Comparison of ENCODE assay signal across 8 cellular contexts in the genomic region with DNA sequence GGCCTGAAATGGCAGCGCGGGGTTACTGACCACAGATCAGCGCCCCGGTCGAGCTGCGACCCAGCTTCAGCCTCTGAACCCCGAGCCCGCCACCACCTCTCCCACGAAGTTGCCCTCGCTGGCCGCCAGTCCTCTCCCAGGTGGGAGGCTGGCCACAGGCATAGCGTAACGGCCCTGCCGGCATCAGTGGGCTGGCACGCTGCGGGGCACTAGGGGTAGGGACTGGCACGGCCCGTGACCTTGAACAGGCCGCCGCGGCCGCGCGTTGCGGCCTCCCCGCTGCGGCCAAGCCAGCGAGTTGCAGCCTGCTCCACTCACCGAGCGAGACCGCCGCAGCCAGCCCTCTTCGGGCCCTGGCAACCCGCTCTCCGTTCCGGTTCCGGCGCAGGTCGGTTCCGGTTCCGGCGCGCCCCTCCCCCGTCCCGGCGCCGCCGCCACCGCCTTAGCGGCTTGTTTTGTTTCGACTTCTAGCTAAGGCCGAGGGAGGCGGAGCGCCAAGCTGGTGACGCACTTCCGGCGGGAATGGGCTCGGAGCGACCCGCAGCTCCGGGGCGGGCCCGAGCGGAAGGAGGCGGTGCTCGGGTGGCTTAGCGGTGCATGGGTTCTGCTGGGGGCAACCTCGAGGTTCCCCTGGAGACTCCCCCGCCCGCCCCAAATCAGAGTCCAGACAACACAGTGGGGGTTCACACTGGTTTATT. TPM values are rescaled to one million over a fixed set of nuclear protein-coding genes. Genes with fewer than 3 reads are reported as not detected.
DNase-seq lines count a peak whose midpoint lies in the region; ATAC-seq and TF ChIP-seq lines count a peak whose summit lies in the region.

A gene with protein sequence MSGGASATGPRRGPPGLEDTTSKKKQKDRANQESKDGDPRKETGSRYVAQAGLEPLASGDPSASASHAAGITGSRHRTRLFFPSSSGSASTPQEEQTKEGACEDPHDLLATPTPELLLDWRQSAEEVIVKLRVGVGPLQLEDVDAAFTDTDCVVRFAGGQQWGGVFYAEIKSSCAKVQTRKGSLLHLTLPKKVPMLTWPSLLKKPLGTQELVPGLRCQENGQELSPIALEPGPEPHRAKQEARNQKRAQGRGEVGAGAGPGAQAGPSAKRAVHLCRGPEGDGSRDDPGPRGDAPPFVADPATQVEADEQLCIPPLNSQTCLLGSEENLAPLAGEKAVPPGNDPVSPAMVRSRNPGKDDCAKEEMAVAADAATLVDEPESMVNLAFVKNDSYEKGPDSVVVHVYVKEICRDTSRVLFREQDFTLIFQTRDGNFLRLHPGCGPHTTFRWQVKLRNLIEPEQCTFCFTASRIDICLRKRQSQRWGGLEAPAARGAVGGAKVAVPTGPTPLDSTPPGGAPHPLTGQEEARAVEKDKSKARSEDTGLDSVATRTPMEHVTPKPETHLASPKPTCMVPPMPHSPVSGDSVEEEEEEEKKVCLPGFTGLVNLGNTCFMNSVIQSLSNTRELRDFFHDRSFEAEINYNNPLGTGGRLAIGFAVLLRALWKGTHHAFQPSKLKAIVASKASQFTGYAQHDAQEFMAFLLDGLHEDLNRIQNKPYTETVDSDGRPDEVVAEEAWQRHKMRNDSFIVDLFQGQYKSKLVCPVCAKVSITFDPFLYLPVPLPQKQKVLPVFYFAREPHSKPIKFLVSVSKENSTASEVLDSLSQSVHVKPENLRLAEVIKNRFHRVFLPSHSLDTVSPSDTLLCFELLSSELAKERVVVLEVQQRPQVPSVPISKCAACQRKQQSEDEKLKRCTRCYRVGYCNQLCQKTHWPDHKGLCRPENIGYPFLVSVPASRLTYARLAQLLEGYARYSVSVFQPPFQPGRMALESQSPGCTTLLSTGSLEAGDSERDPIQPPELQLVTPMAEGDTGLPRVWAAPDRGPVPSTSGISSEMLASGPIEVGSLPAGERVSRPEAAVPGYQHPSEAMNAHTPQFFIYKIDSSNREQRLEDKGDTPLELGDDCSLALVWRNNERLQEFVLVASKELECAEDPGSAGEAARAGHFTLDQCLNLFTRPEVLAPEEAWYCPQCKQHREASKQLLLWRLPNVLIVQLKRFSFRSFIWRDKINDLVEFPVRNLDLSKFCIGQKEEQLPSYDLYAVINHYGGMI (N-terminal part only) (minus strand): TSS at position 386 of the 698 bp plus-strand sequence. CDS start 1,678 bp downstream, outside the sequence.

- H3K9ac ChIP-seq in OCI-LY1 (ENCODE audit: low read length), result peak within 1 kb of the TSS; percentile 87

- TF ChIP-seq CTCF in OCI-LY1 (IDR thresholded peaks at IDR 0.05; ENCODE audit: low read length), result no peak

- in situ Hi-C loops in endometrial microvascular endothelial cells (cut with HindIII; ENCODE audit: inconsistent ontology term, low pct_unique_long_range_greater_than_20kb, low sequenced_read_pairs), result no loop called here

- peak within 1 kb of the TSS; percentile 99 for H3K4me2 ChIP-seq in OCI-LY1 (ENCODE audit: low read length)

- H4K20me1 ChIP-seq in OCI-LY1 (ENCODE audit: insufficient read depth, low read length), result no peaks in the 10 kb centered on the region

- no peaks in the 10 kb centered on the region for H3K9me2 ChIP-seq in OCI-LY1 (ENCODE audit: low read depth, low read length)

- no peaks in the 10 kb centered on the region for H3K27me3 ChIP-seq in OCI-LY1 (ENCODE audit: insufficient read depth, low read length)

- peak; percentile 92 for DNase-seq in COLO668 (lab: John Stamatoyannopoulos, UW; ENCODE audit: unreplicated experiment)
- DNase-seq in HT-29 (ENCODE audit: low spot score), result peak; percentile 83
- DNase-seq in activated CD8-positive, alpha-beta memory T cell treated with anti-CD3 and anti-CD28 coated beads, Interleukin-2, amount 50 U/mL, for 4 hours, result peak; percentile 95
- peak; percentile 90 for DNase-seq in middle frontal gyrus (ENCODE audit: extremely low spot score, low spot score)
- peak; percentile 91 to 92 for DNase-seq in stimulated activated CD8-positive, alpha-beta memory T cell treated with anti-CD3 and anti-CD28 coated beads, Interleukin-2, amount 100 ng/mL, for 48 hours (ENCODE audit: low read depth in 2 of 2)

- no peak within 1 kb of the TSS for H2AFZ ChIP-seq in OCI-LY1 (ENCODE audit: low read length)

- H3K36me3 ChIP-seq in OCI-LY1 (ENCODE audit: insufficient read depth, low read length), result peaks cover 38% of the 10 kb centered on the region

- H3K79me2 ChIP-seq in OCI-LY1 (ENCODE audit: insufficient read depth, low read length), result no peaks in the 10 kb centered on the region

- H3K4me1 ChIP-seq in OCI-LY1 (ENCODE audit: insufficient read depth, low read length, severe bottlenecking), result peaks cover 20% of the 10 kb centered on the region

- peak within 1 kb of the TSS; percentile 85 for H3K4me3 ChIP-seq in OCI-LY1 (ENCODE audit: low read depth, low read length, poor library complexity, severe bottlenecking)

- H3K27ac ChIP-seq in OCI-LY1 (ENCODE audit: low read depth, low read length, poor library complexity, severe bottlenecking), result peak within 1 kb of the TSS; percentile 76

- H3F3A ChIP-seq in OCI-LY1 (ENCODE audit: insufficient read depth, low read length), result no peaks in the 10 kb centered on the region

- ATAC-seq in GM19455 (IDR thresholded peaks at IDR 0.05; ENCODE audit: unreplicated experiment), result peak; percentile 88

- H3K9me3 ChIP-seq in OCI-LY1 (ENCODE audit: low read length), result no peaks in the 10 kb centered on the region

RNA-seq across cellular contexts. Expression of the gene that starts here (rescaled TPM):
- total RNA-seq in HT-29 (2014; rRNA removed; shearing (Covaris generic)), result 39.3 and 49.3 TPM in 2 replicates
- total RNA-seq in endometrial microvascular endothelial cells (ENCODE audit: inconsistent ontology term), result 37.3 TPM

Comparison
In these comparisons a context has a peak if more than half of its experiments do, and no peak if none do; other contexts are left out.
1. Peak in every context shown above with its lines: DNase-seq, ATAC-seq, H3K4me3 ChIP-seq and H3K27ac ChIP-seq.